ENCODE assay signal across 17 cellular contexts in genomic region chr16:89104303-89104702, GRCh38. TPM values are rescaled to one million over a fixed set of nuclear protein-coding genes. Genes with fewer than 3 reads are reported as not detected.
DNase-seq lines count a peak whose midpoint lies in the region; ATAC-seq, FAIRE-seq and TF ChIP-seq lines count a peak whose summit lies in the region.
"Had no signal": no experiment of that assay in that cellular context is flagged by ENCODE, and none has a peak within 500 bp of the region (broad histone marks: within the 10 kb centered on the region; RNA-seq: fewer than 3 reads in every experiment).

No MANE protein-coding gene starts in this region.

- H3K4me1 Mint-ChIP-seq in activated T-cell treated with anti-CD3 and anti-CD28 coated beads, Interleukin-2, amount 50 U/mL, for 72 hours (ENCODE audit: low read depth), result peaks cover 53% of the 10 kb centered on the region
- H3K4me1 Mint-ChIP-seq in immature natural killer cell, result peaks cover 17 to 24% of the 10 kb centered on the region in 2 donors
- H3K4me1 Mint-ChIP-seq: H9 had no signal

- no peak for DNase-seq in activated T-cell treated with anti-CD3 and anti-CD28 coated beads, Interleukin-2, amount 50 U/mL, for 72 hours
- DNase-seq in activated T-cell treated with anti-CD3 and anti-CD28 coated beads, Interleukin-2, amount 50 U/mL, for 1 hour, result no peak
- DNase-seq in kidney (peak; percentile 38), spleen (peak; percentile 43), substantia nigra (lab: John Stamatoyannopoulos, UW) (no peak), immature natural killer cell (no peak), activated gamma-delta T cell (lab: John Stamatoyannopoulos, UW) (no peak)
- DNase-seq: 8988T; AML-193; C1 segment of cervical spinal cord; Calu3; CD4-positive, alpha-beta T cell; DMS 273 treated with DMSO at 0.1 percent for 48 hours; GOT3; H9 had no signal

- FAIRE-seq in kidney (lab: Jason Lieb, UNC), result no peak
- FAIRE-seq: GM18507 had no signal

- ATAC-seq in activated T-cell treated with anti-CD3 and anti-CD28 coated beads, Interleukin-2, amount 50 U/mL, for 72 hours (replicated peaks in 1 of 2), result no peak

- peaks cover 9 to 34% of the 10 kb centered on the region in 2 donors for H3K36me3 Mint-ChIP-seq in activated T-cell treated with anti-CD3 and anti-CD28 coated beads, Interleukin-2, amount 50 U/mL, for 72 hours (ENCODE audit: insufficient read depth in 2 of 2)
- H3K36me3 Mint-ChIP-seq in immature natural killer cell, result peaks cover 10 to 32% (median 12%) of the 10 kb centered on the region in 3 donors

- no peaks in the 10 kb centered on the region for H3K9me3 Mint-ChIP-seq in activated T-cell treated with anti-CD3 and anti-CD28 coated beads, Interleukin-2, amount 50 U/mL, for 72 hours
- H3K9me3 Mint-ChIP-seq in immature natural killer cell, result no peaks in the 10 kb centered on the region
- H3K9me3 Mint-ChIP-seq: CD4-positive, alpha-beta T cell; H9 had no signal

- intact Hi-C loops in kidney (cut with DNase I) (no loop called here), spleen (cut with DNase I; ENCODE audit: low total_unique reads) (no loop called here)

- peak overlapping the region; percentile 29 for H3K27ac Mint-ChIP-seq in activated T-cell treated with anti-CD3 and anti-CD28 coated beads, Interleukin-2, amount 50 U/mL, for 72 hours
- H3K27ac Mint-ChIP-seq in immature natural killer cell, result no peak overlapping the region
- H3K27ac Mint-ChIP-seq: CD4-positive, alpha-beta T cell; H9 had no signal

- H3K27me3 ChIP-seq in spleen (replicated peaks in 1 of 7), result no peaks in the 10 kb centered on the region

- 82 to 92% (median 89%) methylated on average over 9 to 10 of the region's 10 CpGs for whole genome bisulfite sequencing in spleen, 5 donors

- H3K4me3 Mint-ChIP-seq in activated T-cell treated with anti-CD3 and anti-CD28 coated beads, Interleukin-2, amount 50 U/mL, for 72 hours, result no peak overlapping the region
- H3K4me3 Mint-ChIP-seq in immature natural killer cell, result no peak overlapping the region
- H3K4me3 Mint-ChIP-seq: CD4-positive, alpha-beta T cell; H9 had no signal

- H3K27ac ChIP-seq in KOPT-K1 (ENCODE audit: low read depth, low read length, poor library complexity, severe bottlenecking) (peak overlapping the region; percentile 60), kidney (ENCODE audit: low read depth in 2 of 2, low read length in 2 of 2) (no peak overlapping the region), spleen (no peak overlapping the region), substantia nigra (ENCODE audit: low read depth, low read length, poor library complexity, severe bottlenecking) (no peak overlapping the region)

- no peak overlapping the region for H3K9ac ChIP-seq in kidney (ENCODE audit: low read length in 2 of 2)

- H3K27me3 Mint-ChIP-seq in activated T-cell treated with anti-CD3 and anti-CD28 coated beads, Interleukin-2, amount 50 U/mL, for 72 hours (ENCODE audit: low read depth), result no peaks in the 10 kb centered on the region
- peaks cover 8 to 17% (median 16%) of the 10 kb centered on the region in 3 donors for H3K27me3 Mint-ChIP-seq in immature natural killer cell (ENCODE audit: low read depth in 3 of 3)
- H3K27me3 Mint-ChIP-seq: CD4-positive, alpha-beta T cell had no signal

- H3K4me1 ChIP-seq in kidney (ENCODE audit: control insufficient read depth in 1 of 2, insufficient read depth in 1 of 2, low read depth in 1 of 2, low read length in 2 of 2), result no peaks in the 10 kb centered on the region
- peaks cover under 1 to 31% (median 11%) of the 10 kb centered on the region in 6 donors for H3K4me1 ChIP-seq in spleen

- TF ChIP-seq CTCF in kidney (IDR thresholded peaks at IDR 0.05; ENCODE audit: borderline replicate concordance, extremely low read depth, insufficient read depth) (no peak), spleen (IDR thresholded peaks at IDR 0.05 in 8 of 11, conservative IDR thresholded peaks at IDR 0.05 in 3 of 11) (no peak)

- no peak overlapping the region for H3K4me3 ChIP-seq in kidney (ENCODE audit: low read length in 2 of 2)
- H3K4me3 ChIP-seq in spleen, result no peak overlapping the region

- H3K36me3 ChIP-seq in KOPT-K1 (ENCODE audit: insufficient read depth, low read length) (peaks cover 94% of the 10 kb centered on the region), kidney (ENCODE audit: control insufficient read depth in 1 of 2, insufficient read depth in 2 of 2, low read length in 2 of 2) (peaks cover 16 to 38% of the 10 kb centered on the region in 2 donors), spleen (peaks cover 0 to 97% (median 78%) of the 10 kb centered on the region in 6 donors)

- TF ChIP-seq POLR2A in spleen (IDR thresholded peaks at IDR 0.05), result no peak

- H3K9me3 ChIP-seq in KOPT-K1 (ENCODE audit: insufficient read depth, low read length, poor library complexity, severe bottlenecking) (no peaks in the 10 kb centered on the region), kidney (ENCODE audit: control insufficient read depth in 1 of 2, low read length in 2 of 2) (no peaks in the 10 kb centered on the region), spleen (no peaks in the 10 kb centered on the region)

RNA-seq across cellular contexts. Expression of gene ACSF3, which starts 10.7 kb away (rescaled TPM):
- total RNA-seq in activated T-cell treated with anti-CD3 and anti-CD28 coated beads, Interleukin-2, amount 50 U/mL, for 72 hours, result 10 to 100 TPM; 50.6 to 66.7 TPM
- total RNA-seq in kidney (33.2 TPM), spleen (10 to 100 TPM; 39.9 to 68.1 (median 50.0) TPM)
- polyA plus RNA-seq in kidney (ENCODE audit: insufficient read depth, low read depth, low replicate concordance) (39.0 TPM), spleen (10 to 100 TPM; 35.4 to 50.2 (median 45.9) TPM), immature natural killer cell (10 to 100 TPM; 22.7 to 27.7 (median 24.1) TPM)

Comparison
In these comparisons a context has a peak if more than half of its experiments do, and no peak if none do; other contexts are left out.
1. DNase-seq: peak in kidney (single experiment) and spleen (single experiment); none in activated T-cell treated with anti-CD3 and anti-CD28 coated beads, Interleukin-2, amount 50 U/mL, for 72 hours (0 of 2), activated T-cell treated with anti-CD3 and anti-CD28 coated beads, Interleukin-2, amount 50 U/mL, for 1 hour (single experiment), substantia nigra (0 of 49), immature natural killer cell (0 of 3) and activated gamma-delta T cell (single experiment).